10 cellular contexts compared by ENCODE assay signal in genomic region chr14:52175982-52176502, GRCh38.
DNase-seq lines count a peak whose midpoint lies in the region; ATAC-seq, FAIRE-seq and TF ChIP-seq lines count a peak whose summit lies in the region.
"Had no signal": no experiment of that assay in that cellular context is flagged by ENCODE, and none has a peak within 500 bp of the region (broad histone marks: within the 10 kb centered on the region; RNA-seq: fewer than 3 reads in every experiment).

No MANE protein-coding gene starts in this region.

- no peak overlapping the region for H2AFZ ChIP-seq in HepG2 (ENCODE audit: low read length)

- H3K9me3 ChIP-seq in right lobe of liver (no peaks in the 10 kb centered on the region), HepG2 (ENCODE audit: low read length) (peaks cover 37% of the 10 kb centered on the region), psoas muscle (peaks cover 7% of the 10 kb centered on the region)

- WGBS in right lobe of liver (ENCODE audit: insufficient coverage, low coverage, low lambda C conversion rate, missing lambda C conversion rate): 32% methylated on average over 6 of the region's 6 CpGs
- WGBS in HepG2 (ENCODE audit: low lambda C conversion rate): 14% methylated on average over 6 of the region's 6 CpGs
- WGBS in psoas muscle, 3 donors: 64 to 72% (median 64%) methylated on average over 6 of the region's 6 CpGs

- in situ Hi-C loops in HepG2 (cut with HindIII; ENCODE audit: extremely low pct_ligation_motif_present, low pct_unique_long_range_greater_than_20kb): no loop called here

- no peak overlapping the region for H3K27ac ChIP-seq in right lobe of liver
- H3K27ac ChIP-seq in HepG2 (ENCODE audit: extremely low read length, insufficient read depth, low read length): no peak overlapping the region
- no peak overlapping the region for H3K27ac ChIP-seq in psoas muscle
- H3K27ac ChIP-seq: cardiac muscle cell, tibial nerve had no signal

- ATAC-seq in right lobe of liver (peak in 3 of 4 donors; percentile 42 to 67 (median 45)), HepG2 (no peak), HG03342 (IDR thresholded peaks at IDR 0.05; ENCODE audit: unreplicated experiment) (peak; percentile 86), psoas muscle (no peak)

- no peak for DNase-seq in right lobe of liver
- DNase-seq in HepG2 (ENCODE audit: low spot score): no peak
- no peak for DNase-seq in NCI-H2196 (lab: John Stamatoyannopoulos, UW; ENCODE audit: unreplicated experiment)
- DNase-seq in nephron progenitor cell: no peak
- DNase-seq in NCI-H2081 (lab: John Stamatoyannopoulos, UW): no peak
- no peak for DNase-seq in psoas muscle

- H3K4me1 ChIP-seq in right lobe of liver (no peaks in the 10 kb centered on the region), HepG2 (ENCODE audit: insufficient read depth, low read length) (no peaks in the 10 kb centered on the region), psoas muscle (no peaks in the 10 kb centered on the region)
- H3K4me1 ChIP-seq: tibial nerve had no signal

- no peaks in the 10 kb centered on the region for H4K20me1 ChIP-seq in HepG2 (ENCODE audit: insufficient read depth, low read length)

- TF ChIP-seq POLR2A in right lobe of liver (IDR thresholded peaks at IDR 0.05) (no peak), HepG2 (IDR thresholded peaks at IDR 0.05; ENCODE audit: insufficient read depth in 1 of 2, low read depth in 2 of 2, low read length in 2 of 2) (no peak)

- TF ChIP-seq CTCF in right lobe of liver (IDR thresholded peaks at IDR 0.05) (no peak), HepG2 (CRISPR knock-in tag; IDR thresholded peaks at IDR 0.05) (no peak), nephron progenitor cell (IDR thresholded peaks at IDR 0.05) (no peak), psoas muscle (IDR thresholded peaks at IDR 0.05) (no peak)

- intact Hi-C loops in right lobe of liver (cut with DNase I): no loop called here
- intact Hi-C loops in HepG2 (cut with micrococcal nuclease; ENCODE audit: unreplicated experiment): no loop called here
- intact Hi-C loops in psoas muscle (cut with DNase I): no loop called here

- H3K27ac Mint-ChIP-seq in activated naive CD8-positive, alpha-beta T cell: peak overlapping the region; percentile 83
- H3K27ac Mint-ChIP-seq in nephron progenitor cell: no peak overlapping the region

- FAIRE-seq in HepG2 (lab: Jason Lieb, UNC): no peak

- H3K4me3 ChIP-seq in right lobe of liver (no peak overlapping the region), HepG2 (replicated peaks in 1 of 3; ENCODE audit: insufficient read depth in 1 of 3, low read depth in 2 of 3, low read length in 3 of 3) (no peak overlapping the region), psoas muscle (no peak overlapping the region)
- H3K4me3 ChIP-seq: cardiac muscle cell, tibial nerve had no signal

- peak overlapping the region; percentile 70 for H3K4me3 Mint-ChIP-seq in activated naive CD8-positive, alpha-beta T cell
- H3K4me3 Mint-ChIP-seq in nephron progenitor cell: no peak overlapping the region

- no peak for TF ChIP-seq EP300 in HepG2 (IDR thresholded peaks at IDR 0.05; ENCODE audit: low read depth in 2 of 2, low read length in 2 of 2)
- TF ChIP-seq EP300 in HepG2 (CRISPR knock-in tag; IDR thresholded peaks at IDR 0.05; ENCODE audit: borderline replicate concordance): no peak

- H3K36me3 ChIP-seq in right lobe of liver: no peaks in the 10 kb centered on the region
- no peaks in the 10 kb centered on the region for H3K36me3 ChIP-seq in HepG2 (replicated peaks in 1 of 2; ENCODE audit: control insufficient read depth in 1 of 2, insufficient read depth in 2 of 2, low read length in 2 of 2)
- no peaks in the 10 kb centered on the region for H3K36me3 ChIP-seq in psoas muscle (ENCODE audit: insufficient read depth in 1 of 2, low read depth in 1 of 2)
- H3K36me3 ChIP-seq: cardiac muscle cell, tibial nerve had no signal

- no peak overlapping the region for H3K4me2 ChIP-seq in HepG2 (ENCODE audit: low read depth, low read length)

- no peaks in the 10 kb centered on the region for H3K27me3 ChIP-seq in right lobe of liver
- H3K27me3 ChIP-seq in HepG2 (ENCODE audit: control insufficient read depth in 1 of 2, insufficient read depth in 2 of 2, low read length in 2 of 2): no peaks in the 10 kb centered on the region
- no peaks in the 10 kb centered on the region for H3K27me3 ChIP-seq in psoas muscle (ENCODE audit: insufficient read depth in 3 of 3, low read length in 2 of 3)
- H3K27me3 ChIP-seq: cardiac muscle cell, tibial nerve had no signal

- no peaks in the 10 kb centered on the region for H3K27me3 Mint-ChIP-seq in activated naive CD8-positive, alpha-beta T cell
- peaks cover 5% of the 10 kb centered on the region for H3K27me3 Mint-ChIP-seq in nephron progenitor cell (ENCODE audit: low read depth, poor library complexity)

- peaks cover 29% of the 10 kb centered on the region for H3K4me1 Mint-ChIP-seq in activated naive CD8-positive, alpha-beta T cell (ENCODE audit: low read depth)
- H3K4me1 Mint-ChIP-seq in nephron progenitor cell: no peaks in the 10 kb centered on the region

- no peaks in the 10 kb centered on the region for H3K79me2 ChIP-seq in HepG2 (ENCODE audit: insufficient read depth, low read length)

- TF ChIP-seq RAD21 in HepG2 (CRISPR knock-in tag; IDR thresholded peaks at IDR 0.05): no peak

- POLR2A ChIA-PET in HepG2 (lab: Yijun Ruan, JAX): no interaction called here

- CTCF ChIA-PET in HepG2 (lab: Yijun Ruan, JAX; ENCODE audit: low intra/inter-chr PET ratio, low total read pairs): no interaction called here

- H3K36me3 Mint-ChIP-seq in activated naive CD8-positive, alpha-beta T cell: peaks cover 10% of the 10 kb centered on the region
- peaks cover 14% of the 10 kb centered on the region for H3K36me3 Mint-ChIP-seq in nephron progenitor cell (ENCODE audit: low read depth)

- peaks cover 18% of the 10 kb centered on the region for H3K9me3 Mint-ChIP-seq in activated naive CD8-positive, alpha-beta T cell (ENCODE audit: low read depth)
- H3K9me3 Mint-ChIP-seq in nephron progenitor cell: peaks cover 78% of the 10 kb centered on the region

- BruUV-seq in HepG2 (replicated peaks; lab: Mats Ljungman, UMichigan): no TSS peak

- no peak overlapping the region for H3K9ac ChIP-seq in HepG2 (ENCODE audit: insufficient read depth, low read depth, low read length)

TF ChIP-seq in HepG2, 621 proteins besides CTCF, POLR2A, EP300 and RAD21:
- TF ChIP-seq ZNF607 (CRISPR knock-in tag; IDR thresholded peaks at IDR 0.05; ENCODE audit: borderline replicate concordance) (no peak), ATF5 (CRISPR knock-in tag; IDR thresholded peaks at IDR 0.05; ENCODE audit: low read depth) (no peak)

Comparison
In these comparisons a context has a peak if more than half of its experiments do, and no peak if none do; other contexts are left out.
1. ATAC-seq: peak in right lobe of liver (3 of 4) and HG03342 (single experiment); none in HepG2 (single experiment) and psoas muscle (0 of 4).